10 cellular contexts compared by ENCODE assay signal in genomic region chr11:57637626-57638004, GRCh38. TPM values are rescaled to one million over a fixed set of nuclear protein-coding genes. Genes with fewer than 3 reads are reported as not detected.
A peak's percentile ranks its signal among the peaks of the same experiment; 100 is the strongest.
DNase-seq lines count a peak whose midpoint lies in the region; ATAC-seq, FAIRE-seq and TF ChIP-seq lines count a peak whose summit lies in the region.
"Had no signal": no experiment of that assay in that cellular context is flagged by ENCODE, and none has a peak within 500 bp of the region (broad histone marks: within the 10 kb centered on the region; RNA-seq: fewer than 3 reads in every experiment).

No MANE protein-coding gene starts in this region.

- peak overlapping the region; percentile 97 to 100 (median 99) for H3K27ac Mint-ChIP-seq in brain

- peaks cover 47% of the 10 kb centered on the region for H3K4me1 Mint-ChIP-seq in brain

- no peaks in the 10 kb centered on the region for H3K36me3 Mint-ChIP-seq in brain

- intact Hi-C loops in kidney (cut with DNase I) (no loop called here), testis (cut with DNase I; ENCODE audit: low total_unique reads) (loop anchor here (5.0 kb wide), 1 partner anchor 70 kb away; the partner anchor contains the start of gene UBE2L6)

- TF ChIP-seq POLR2A in testis (IDR thresholded peaks at IDR 0.05): no peak

- DNase-seq in DMS79 treated with DMSO at 0.1 percent for 48 hours (lab: John Stamatoyannopoulos, UW) (peak; percentile 36), DMS79 (lab: John Stamatoyannopoulos, UW) (no peak), kidney (no peak), testis (no peak), hepatic stellate cell (ENCODE audit: low spot score) (no peak)

- no peaks in the 10 kb centered on the region for H3K27me3 ChIP-seq in testis

- peaks cover 20% of the 10 kb centered on the region for H3K27me3 Mint-ChIP-seq in brain

- 5 to 13% methylated on average over 17 to 18 of the region's 18 CpGs for WGBS in testis, 2 donors

- H3K36me3 ChIP-seq in kidney (ENCODE audit: control insufficient read depth in 1 of 2, insufficient read depth in 2 of 2, low read length in 2 of 2): no peaks in the 10 kb centered on the region
- no peaks in the 10 kb centered on the region for H3K36me3 ChIP-seq in testis (ENCODE audit: low read depth, missing control alignments)

- H3K4me3 ChIP-seq in kidney (ENCODE audit: low read length in 2 of 2): peak overlapping the region; percentile 68 to 79
- peak overlapping the region; percentile 68 to 85 for H3K4me3 ChIP-seq in testis

- peak overlapping the region; percentile 17 to 82 for H3K9ac ChIP-seq in kidney (ENCODE audit: low read length in 2 of 2)
- H3K9ac ChIP-seq: KMS-11 had no signal

- FAIRE-seq in kidney (lab: Jason Lieb, UNC): no peak

- TF ChIP-seq CTCF in brain (conservative IDR thresholded peaks at IDR 0.05): no peak
- TF ChIP-seq CTCF in kidney (IDR thresholded peaks at IDR 0.05; ENCODE audit: borderline replicate concordance, extremely low read depth, insufficient read depth): no peak
- no peak for TF ChIP-seq CTCF in testis (IDR thresholded peaks at IDR 0.05)

- H3K9me3 Mint-ChIP-seq in brain: peaks cover 0 to 3% (median 0%) of the 10 kb centered on the region in 5 experiments

- H3K4me3 Mint-ChIP-seq in brain: peak overlapping the region; percentile 87 to 100 (median 95)

- H3K9me3 ChIP-seq in kidney (ENCODE audit: control insufficient read depth in 1 of 2, low read length in 2 of 2): no peaks in the 10 kb centered on the region
- no peaks in the 10 kb centered on the region for H3K9me3 ChIP-seq in testis

- ATAC-seq in HG02798 (IDR thresholded peaks at IDR 0.05; ENCODE audit: poor library complexity, unreplicated experiment) (no peak), GM19035 (IDR thresholded peaks at IDR 0.05; ENCODE audit: unreplicated experiment) (no peak)

- no peak overlapping the region for H3K27ac ChIP-seq in kidney (ENCODE audit: low read depth in 2 of 2, low read length in 2 of 2)
- peak overlapping the region in 1 of 2 donors; percentile 84 for H3K27ac ChIP-seq in testis
- H3K27ac ChIP-seq: 22Rv1, KMS-11 had no signal

- H3K4me1 ChIP-seq in kidney (ENCODE audit: control insufficient read depth in 1 of 2, insufficient read depth in 1 of 2, low read depth in 1 of 2, low read length in 2 of 2): peaks cover 0 to 12% of the 10 kb centered on the region in 2 donors
- H3K4me1 ChIP-seq in testis: peaks cover 20% of the 10 kb centered on the region

RNA-seq across cellular contexts. Expression of gene YPEL4, which starts 12.1 kb away (rescaled TPM):
- 25.0 TPM for polyA plus RNA-seq in brain (ENCODE audit: insufficient read depth, low read depth, low replicate concordance)
- 0.82 TPM for total RNA-seq in kidney
- 0.88 TPM for polyA plus RNA-seq in kidney (ENCODE audit: insufficient read depth, low read depth, low replicate concordance)
- 1 to 10 TPM; 1.4 to 3.4 TPM for total RNA-seq in testis
- polyA plus RNA-seq in testis (ENCODE audit: insufficient read depth, low read depth, low replicate concordance): 4.2 TPM

RNA-seq across cellular contexts. Expression of gene CLP1, which starts 19.9 kb away (rescaled TPM):
- 6.4 TPM for polyA plus RNA-seq in brain (ENCODE audit: insufficient read depth, low read depth, low replicate concordance)
- 12.2 TPM for total RNA-seq in kidney
- polyA plus RNA-seq in kidney (ENCODE audit: insufficient read depth, low read depth, low replicate concordance): 8.5 TPM
- total RNA-seq in testis: 10 to 100 TPM; 15.5 to 19.8 TPM
- polyA plus RNA-seq in testis (ENCODE audit: insufficient read depth, low read depth, low replicate concordance): 14.4 TPM

RNA-seq across cellular contexts. Expression of gene ZDHHC5, which starts 30.3 kb away (rescaled TPM):
- polyA plus RNA-seq in brain (ENCODE audit: insufficient read depth, low read depth, low replicate concordance) (37.7 TPM), kidney (ENCODE audit: insufficient read depth, low read depth, low replicate concordance) (28.3 TPM), testis (ENCODE audit: insufficient read depth, low read depth, low replicate concordance) (124 TPM)
- total RNA-seq in kidney (90.2 TPM), testis (10 to 100 TPM; 75.4 to 79.8 TPM)

RNA-seq across cellular contexts. Expression of gene SERPING1, which starts 40.1 kb away (rescaled TPM):
- polyA plus RNA-seq in brain (ENCODE audit: insufficient read depth, low read depth, low replicate concordance): 43.4 TPM
- 785 TPM for total RNA-seq in kidney
- 361 TPM for polyA plus RNA-seq in kidney (ENCODE audit: insufficient read depth, low read depth, low replicate concordance)
- 100 to 1,000 TPM in 1 of 2 donors, 10 to 100 TPM in 1; 53.6 to 113 TPM for total RNA-seq in testis
- polyA plus RNA-seq in testis (ENCODE audit: insufficient read depth, low read depth, low replicate concordance): 273 TPM
